Comparison of ENCODE assay signal across 11 cellular contexts in the genomic region with DNA sequence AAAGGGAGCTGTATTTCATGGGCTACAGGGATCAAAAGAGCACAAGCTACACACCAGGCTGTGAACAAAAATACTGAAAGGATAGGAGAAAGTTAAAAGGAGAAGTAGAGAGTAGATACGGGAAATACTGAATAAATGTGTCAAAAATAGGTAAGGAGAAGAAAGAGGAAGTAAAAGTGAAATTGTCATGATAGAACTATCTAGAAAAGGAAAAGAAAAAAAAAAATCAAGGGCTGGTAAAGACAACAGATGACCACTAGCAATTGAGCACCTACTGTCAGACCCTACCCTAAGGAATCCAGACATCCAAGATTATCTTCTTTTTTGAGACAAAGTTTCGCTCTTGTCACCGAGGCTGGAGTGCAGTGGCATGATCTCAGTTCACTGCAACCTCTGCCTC. TPM values are rescaled to one million over a fixed set of nuclear protein-coding genes. Genes with fewer than 3 reads are reported as not detected.
DNase-seq lines count a peak whose midpoint lies in the region; ATAC-seq and TF ChIP-seq lines count a peak whose summit lies in the region.
"Had no signal": no experiment of that assay in that cellular context is flagged by ENCODE, and none has a peak within 500 bp of the region (broad histone marks: within the 10 kb centered on the region; RNA-seq: fewer than 3 reads in every experiment).

No MANE protein-coding gene starts in this region.

- peaks cover 72% of the 10 kb centered on the region for H3F3A ChIP-seq in SU-DHL-6 (ENCODE audit: insufficient read depth)
- H3F3A ChIP-seq in GM23248 (ENCODE audit: insufficient read depth), result no peaks in the 10 kb centered on the region

- H3K9ac ChIP-seq in SU-DHL-6 (ENCODE audit: low read length) (peak overlapping the region; percentile 83; the same call in 1 of the 2 replicates), GM23248 (no peak overlapping the region)

- H3K79me2 ChIP-seq in SU-DHL-6 (ENCODE audit: insufficient read depth, low read length), result peaks cover 87% of the 10 kb centered on the region
- no peaks in the 10 kb centered on the region for H3K79me2 ChIP-seq in GM23248 (ENCODE audit: insufficient read depth)

- H3K9me2 ChIP-seq in SU-DHL-6 (replicated peaks; ENCODE audit: insufficient read depth, low read length) (no peaks in the 10 kb centered on the region), GM23248 (ENCODE audit: insufficient read depth) (no peaks in the 10 kb centered on the region)

- 92 to 96% methylated on average over 3 of the region's 3 CpGs for WGBS in GM23248 (ENCODE audit: low coverage in 1 of 2, low lambda C conversion rate in 2 of 2, missing lambda C conversion rate in 2 of 2), 2 experiments

- peak overlapping the region; percentile 87 for H3K27ac ChIP-seq in SU-DHL-6 (ENCODE audit: low read depth, low read length)
- H3K27ac ChIP-seq in vagina, result no peak overlapping the region
- no peak overlapping the region for H3K27ac ChIP-seq in GM23248
- H3K27ac ChIP-seq: thyroid gland had no signal

- TF ChIP-seq CTCF in SU-DHL-6 (IDR thresholded peaks at IDR 0.05; ENCODE audit: insufficient read depth, low read length, poor library complexity, severe bottlenecking), result no peak
- no peak for TF ChIP-seq CTCF in vagina (IDR thresholded peaks at IDR 0.05)

- H3K4me1 ChIP-seq in vagina (peaks cover 7% of the 10 kb centered on the region), GM23248 (ENCODE audit: insufficient read depth) (no peaks in the 10 kb centered on the region; the same call in 1 of the 2 replicates)
- H3K4me1 ChIP-seq: thyroid gland had no signal

- H3K4me2 ChIP-seq in SU-DHL-6 (ENCODE audit: low read depth, low read length, poor library complexity, severe bottlenecking) (peak overlapping the region; percentile 94), GM23248 (ENCODE audit: unreplicated experiment) (no peak overlapping the region)

- H2AFZ ChIP-seq in SU-DHL-6 (ENCODE audit: low read depth, low read length, severe bottlenecking) (no peak overlapping the region), GM23248 (no peak overlapping the region)

- peak; percentile 43 for ATAC-seq in GM18499 (IDR thresholded peaks at IDR 0.05; ENCODE audit: insufficient read depth, unreplicated experiment)
- ATAC-seq in GM21528 (IDR thresholded peaks at IDR 0.05; ENCODE audit: low FRiP score, unreplicated experiment), result peak; percentile 49
- ATAC-seq in HG03342 (IDR thresholded peaks at IDR 0.05; ENCODE audit: unreplicated experiment), result peak; percentile 43
- no peak for ATAC-seq in Right ventricle myocardium superior (ENCODE audit: poor library complexity)
- ATAC-seq: Right ventricle myocardium inferior had no signal

- H4K20me1 ChIP-seq in SU-DHL-6 (ENCODE audit: low read depth, low read length) (no peaks in the 10 kb centered on the region), GM23248 (ENCODE audit: insufficient read depth) (no peaks in the 10 kb centered on the region)

- H3K4me3 ChIP-seq in SU-DHL-6 (ENCODE audit: insufficient read depth, low read length, poor library complexity, severe bottlenecking), result peak overlapping the region; percentile 23
- no peak overlapping the region for H3K4me3 ChIP-seq in vagina
- H3K4me3 ChIP-seq in GM23248, result no peak overlapping the region
- H3K4me3 ChIP-seq: thyroid gland had no signal

- TF ChIP-seq POLR2A in vagina (IDR thresholded peaks at IDR 0.05), result no peak

- H3K9me3 ChIP-seq in SU-DHL-6 (ENCODE audit: insufficient read depth, low read length) (no peaks in the 10 kb centered on the region), vagina (no peaks in the 10 kb centered on the region), GM23248 (ENCODE audit: low read depth) (no peaks in the 10 kb centered on the region)
- H3K9me3 ChIP-seq: thyroid gland had no signal

- H3K36me3 ChIP-seq in SU-DHL-6 (ENCODE audit: low read length) (no peaks in the 10 kb centered on the region), vagina (no peaks in the 10 kb centered on the region), GM23248 (ENCODE audit: low read depth) (no peaks in the 10 kb centered on the region)
- H3K36me3 ChIP-seq: thyroid gland had no signal

- in situ Hi-C loops in GM23248 (cut with MboI), result no loop called here

- DNase-seq in Right ventricle myocardium superior (no peak), vagina (ENCODE audit: extremely low spot score in 2 of 2) (no peak), middle frontal gyrus (ENCODE audit: extremely low spot score, low spot score) (no peak), GM23248 (no peak)
- DNase-seq: NCI-H1436, thyroid gland had no signal

- intact Hi-C loops in Right ventricle myocardium superior (cut with DNase I), result no loop called here
- intact Hi-C loops in vagina (cut with DNase I), result no loop called here

- H3K27me3 ChIP-seq in SU-DHL-6 (ENCODE audit: low read length) (no peaks in the 10 kb centered on the region), vagina (no peaks in the 10 kb centered on the region), GM23248 (replicated peaks; ENCODE audit: insufficient read depth) (no peaks in the 10 kb centered on the region)
- H3K27me3 ChIP-seq: thyroid gland had no signal

RNA-seq across cellular contexts. Expression of a gene that starts 4.8 kb away (rescaled TPM):
- total RNA-seq in Right ventricle myocardium superior, result 0.70 TPM
- total RNA-seq in vagina, result 1.7 TPM
- 2.1 and 2.7 TPM in 2 replicates for total RNA-seq in GM23248 (2014; rRNA removed; shearing (Covaris generic))
- polyA plus RNA-seq in GM23248 (2016; fragmentation: Nextera tagmentation; extraction: Ambion mirVana), result 1.1 and 1.3 TPM in 2 replicates
